Comparison of ENCODE assay signal across 8 cellular contexts in the genomic region with DNA sequence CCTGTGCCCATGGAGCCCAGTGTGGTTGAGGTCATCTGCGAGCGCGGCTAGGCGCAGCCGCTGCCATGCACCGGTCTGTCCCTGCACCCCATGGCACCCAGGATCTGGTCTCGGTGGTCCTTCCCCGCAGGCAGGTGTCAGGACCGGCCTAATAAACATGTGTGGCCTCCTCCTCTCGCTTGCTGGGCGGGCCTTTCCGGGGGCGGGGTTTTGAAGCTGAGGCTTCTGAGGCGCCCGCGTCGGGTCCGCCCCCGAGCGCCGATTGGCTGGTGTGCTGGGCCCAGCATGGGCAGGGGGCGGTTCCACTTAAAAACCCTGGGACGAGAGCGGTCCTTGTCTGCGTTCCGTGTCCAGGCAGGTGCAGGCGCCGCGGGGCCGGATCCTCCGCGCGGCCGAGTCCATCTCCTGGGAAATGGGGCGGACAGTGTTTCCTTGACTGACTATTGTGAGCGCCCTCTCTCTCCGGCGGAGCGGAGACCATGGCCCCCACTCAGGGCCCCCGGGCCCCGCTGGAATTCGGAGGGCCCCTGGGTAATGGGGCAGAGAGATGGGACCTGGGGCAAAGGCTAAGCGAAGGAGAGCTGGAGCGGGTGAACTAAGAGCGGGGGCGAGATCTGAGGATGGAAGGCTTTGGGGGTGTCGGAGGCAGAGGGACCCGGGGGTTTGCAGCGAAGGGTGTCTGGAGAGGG. TPM values are rescaled to one million over a fixed set of nuclear protein-coding genes. Genes with fewer than 3 reads are reported as not detected.
DNase-seq lines count a peak whose midpoint lies in the region; ATAC-seq, FAIRE-seq and TF ChIP-seq lines count a peak whose summit lies in the region.

A gene (plus strand): TSS at position 336 of the 689 bp plus-strand sequence. CDS start 144 bp downstream, at position 480.

- TF ChIP-seq CTCF in GM10266 (IDR thresholded peaks at IDR 0.05; ENCODE audit: control insufficient read depth, insufficient read depth, low read depth, missing control alignments) (no peak), astrocyte (IDR thresholded peaks at IDR 0.05; ENCODE audit: insufficient read depth, low read depth, low read length) (no peak), vagina (IDR thresholded peaks at IDR 0.05) (no peak)

- H3K9ac ChIP-seq in astrocyte (ENCODE audit: low read length) = peak within 1 kb of the TSS; percentile 74
- peak within 1 kb of the TSS; percentile 38 for H3K9ac ChIP-seq in rectal smooth muscle tissue (ENCODE audit: low read length)

- DNase-seq in GM10266 (ENCODE audit: extremely low spot score) = peak; percentile 99
- DNase-seq in NCI-H2029 (lab: John Stamatoyannopoulos, UW) = peak; percentile 97
- peak; percentile 93 for DNase-seq in T-helper 9 cell
- peak; percentile 71 for DNase-seq in astrocyte (ENCODE audit: low read depth)
- peak; percentile 97 to 99 (median 98) for DNase-seq in right cardiac atrium
- DNase-seq in vagina (ENCODE audit: extremely low spot score in 2 of 2) = peak in 1 of 2 donors; percentile 94

- H3K4me3 ChIP-seq in astrocyte (ENCODE audit: insufficient read depth, low read depth, low read length) (peak within 1 kb of the TSS; percentile 53), right cardiac atrium (ENCODE audit: low read length) (peak within 1 kb of the TSS; percentile 53), rectal smooth muscle tissue (ENCODE audit: low read length) (peak within 1 kb of the TSS; percentile 59), vagina (peak within 1 kb of the TSS; percentile 50 to 53)

- no peaks in the 10 kb centered on the region for H3K27me3 Mint-ChIP-seq in astrocyte (ENCODE audit: low read depth, unreplicated experiment)

- H3K4me3 Mint-ChIP-seq in astrocyte (ENCODE audit: unreplicated experiment) = peak within 1 kb of the TSS; percentile 84

- H3K9me3 ChIP-seq in astrocyte (ENCODE audit: insufficient read depth, low read depth, low read length) (no peaks in the 10 kb centered on the region), right cardiac atrium (ENCODE audit: control insufficient read depth, low read length) (no peaks in the 10 kb centered on the region), vagina (no peaks in the 10 kb centered on the region)

- H4K20me1 ChIP-seq in astrocyte (ENCODE audit: insufficient read depth, low read length) = peaks cover 27% of the 10 kb centered on the region

- H3K27ac ChIP-seq in astrocyte (ENCODE audit: low read depth, low read length) = no peak within 1 kb of the TSS
- peak within 1 kb of the TSS; percentile 56 for H3K27ac ChIP-seq in right cardiac atrium (ENCODE audit: low read length)
- H3K27ac ChIP-seq in rectal smooth muscle tissue (ENCODE audit: low read depth, low read length) = peak within 1 kb of the TSS; percentile 61
- H3K27ac ChIP-seq in vagina = peak within 1 kb of the TSS; percentile 43

- H3K4me1 Mint-ChIP-seq in astrocyte (ENCODE audit: low read depth, unreplicated experiment) = peaks cover 4% of the 10 kb centered on the region

- H3K4me2 ChIP-seq in astrocyte (ENCODE audit: low read length) = peak within 1 kb of the TSS; percentile 96

- no peak for FAIRE-seq in astrocyte (lab: Jason Lieb, UNC)

- no peaks in the 10 kb centered on the region for H3K27me3 ChIP-seq in astrocyte (ENCODE audit: insufficient read depth, low read length)
- no peaks in the 10 kb centered on the region for H3K27me3 ChIP-seq in right cardiac atrium (ENCODE audit: control insufficient read depth, insufficient read depth)
- no peaks in the 10 kb centered on the region for H3K27me3 ChIP-seq in rectal smooth muscle tissue (ENCODE audit: control insufficient read depth, insufficient read depth, low read length)
- no peaks in the 10 kb centered on the region for H3K27me3 ChIP-seq in vagina

- H3K36me3 Mint-ChIP-seq in astrocyte (ENCODE audit: low read depth, unreplicated experiment) = peaks cover 7% of the 10 kb centered on the region

- 9% methylated on average over 49 of the region's 49 CpGs for WGBS in right cardiac atrium

- H3K79me2 ChIP-seq in astrocyte (ENCODE audit: insufficient read depth, low read length) = peaks cover 22% of the 10 kb centered on the region

- ATAC-seq in HG02840 (IDR thresholded peaks at IDR 0.05; ENCODE audit: low FRiP score, unreplicated experiment) (peak; percentile 64), right cardiac atrium (peak; percentile 89)

- H3K27ac Mint-ChIP-seq in astrocyte (ENCODE audit: unreplicated experiment) = peak within 1 kb of the TSS; percentile 53

- intact Hi-C loops in right cardiac atrium (cut with DNase I) = loop anchor here in 2 of 4 donors (10.0 kb wide), 3 partner anchors 87 to 327 kb away; a partner anchor contains a TSS
- intact Hi-C loops in vagina (cut with DNase I) = no loop called here

- H3K9me3 Mint-ChIP-seq in astrocyte (ENCODE audit: unreplicated experiment) = no peaks in the 10 kb centered on the region

- H3K4me1 ChIP-seq in astrocyte (ENCODE audit: insufficient read depth, low read length) = peaks cover 29% of the 10 kb centered on the region
- H3K4me1 ChIP-seq in right cardiac atrium (ENCODE audit: control insufficient read depth, insufficient read depth, low read length) = no peaks in the 10 kb centered on the region
- peaks cover 17% of the 10 kb centered on the region for H3K4me1 ChIP-seq in rectal smooth muscle tissue (ENCODE audit: control insufficient read depth, insufficient read depth, low read length)
- peaks cover 48% of the 10 kb centered on the region for H3K4me1 ChIP-seq in vagina

- TF ChIP-seq POLR2A in vagina (IDR thresholded peaks at IDR 0.05) = peak in 1 of 2 donors; percentile 27

- no peaks in the 10 kb centered on the region for H3K36me3 ChIP-seq in astrocyte (ENCODE audit: insufficient read depth, low read length)
- H3K36me3 ChIP-seq in rectal smooth muscle tissue (ENCODE audit: control insufficient read depth, insufficient read depth, low read length) = peaks cover 4% of the 10 kb centered on the region
- peaks cover 0 to 20% of the 10 kb centered on the region in 2 donors for H3K36me3 ChIP-seq in vagina

- H2AFZ ChIP-seq in astrocyte (ENCODE audit: low read depth, low read length) = no peak within 1 kb of the TSS

RNA-seq across cellular contexts. Expression of the gene that starts here (rescaled TPM):
- total RNA-seq in astrocyte (18.0 and 23.9 TPM in 2 replicates), right cardiac atrium (10 to 100 TPM; 45.7 to 91.5 (median 52.3) TPM), vagina (37.6 TPM)
- polyA plus RNA-seq in right cardiac atrium = 63.5 TPM
